ENCODE assay signal across 27 cellular contexts in the genomic region with DNA sequence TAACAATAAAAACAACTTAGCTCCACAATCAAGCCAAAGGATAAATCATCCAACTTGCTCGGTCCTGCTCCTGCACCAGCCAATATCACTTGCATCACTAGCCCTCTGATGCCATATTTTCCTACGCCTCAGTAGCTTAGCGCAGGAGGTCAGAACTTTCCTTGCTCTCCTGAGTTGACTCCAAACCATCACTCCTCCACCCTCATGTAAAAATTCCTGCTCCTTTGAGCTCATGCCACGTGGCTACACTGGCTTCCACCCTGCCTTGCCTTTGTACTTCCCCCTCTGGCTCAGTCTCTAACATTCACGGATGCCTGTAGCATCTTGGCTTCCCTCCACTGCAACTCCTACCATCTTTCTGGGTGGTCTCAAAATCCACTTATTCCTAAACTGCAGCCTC. TPM values are rescaled to one million over a fixed set of nuclear protein-coding genes. Genes with fewer than 3 reads are reported as not detected.
DNase-seq lines count a peak whose midpoint lies in the region; ATAC-seq, FAIRE-seq and TF ChIP-seq lines count a peak whose summit lies in the region.
"Had no signal": no experiment of that assay in that cellular context is flagged by ENCODE, and none has a peak within 500 bp of the region (broad histone marks: within the 10 kb centered on the region; RNA-seq: fewer than 3 reads in every experiment).

No MANE protein-coding gene starts in this region.

- BruUV-seq in HepG2 (replicated peaks; lab: Mats Ljungman, UMichigan) (TSS peak; percentile 43), A673 (replicated peaks; lab: Mats Ljungman, UMichigan) (no TSS peak)

- WGBS in HepG2 (ENCODE audit: low lambda C conversion rate), result 95% methylated on average over 5 of the region's 5 CpGs
- 49% methylated on average over 3 of the region's 5 CpGs for WGBS in right lobe of liver (ENCODE audit: insufficient coverage, low coverage, low lambda C conversion rate, missing lambda C conversion rate)

- no peak overlapping the region for H2AFZ ChIP-seq in HepG2 (ENCODE audit: low read length)
- H2AFZ ChIP-seq: GM23338 had no signal

- no peak for TF ChIP-seq RAD21 in HepG2 (CRISPR knock-in tag; IDR thresholded peaks at IDR 0.05)

- H3K4me1 ChIP-seq in HepG2 (ENCODE audit: insufficient read depth, low read length) (peaks cover 13% of the 10 kb centered on the region), right lobe of liver (peaks cover 0 to 10% (median 0%) of the 10 kb centered on the region in 4 donors), A673 (ENCODE audit: insufficient read depth, low read length, poor library complexity, severe bottlenecking) (no peaks in the 10 kb centered on the region)

- TF ChIP-seq CTCF in HepG2 (CRISPR knock-in tag; IDR thresholded peaks at IDR 0.05), result no peak
- TF ChIP-seq CTCF in right lobe of liver (IDR thresholded peaks at IDR 0.05), result no peak
- TF ChIP-seq CTCF in fibroblast of mammary gland (conservative IDR thresholded peaks at IDR 0.05; ENCODE audit: control insufficient read depth, insufficient read depth, low read depth, low read length), result no peak
- no peak for TF ChIP-seq CTCF in A673 (conservative IDR thresholded peaks at IDR 0.05; ENCODE audit: low read depth, low read length)

- POLR2A ChIA-PET in HepG2 (lab: Yijun Ruan, JAX) (no interaction called here), A673 (lab: Charles Lee; ENCODE audit: low non-redundant PET) (no interaction called here)

- DNase-seq in HepG2 (ENCODE audit: low spot score) (no peak), right lobe of liver (no peak), fibroblast of mammary gland (ENCODE audit: low read depth) (peak; percentile 37), posterior vena cava (ENCODE audit: low spot score) (peak; percentile 85), AG20443 (ENCODE audit: low spot score) (no peak), A673 (ENCODE audit: low spot score) (no peak), left colon (no peak)
- no peak for DNase-seq in stimulated activated naive CD4-positive, alpha-beta T cell (lab: John Stamatoyannopoulos, UW)
- DNase-seq: activated CD4-positive, alpha-beta T cell treated with anti-CD3 and anti-CD28 coated beads for 36 hours; activated naive CD4-positive, alpha-beta T cell treated with anti-CD3 and anti-CD28 coated beads, Interleukin-2, amount 10 ng/mL, durations not matched to agents 7 days and 5 days; activated T-cell treated with anti-CD3 and anti-CD28 coated beads, Interleukin-2, amount 50 U/mL, for 72 hours; anterior cingulate cortex; Kasumi-1; NCI-H1092 treated with DMSO at 0.1 percent for 48 hours; NCI-H2081; NCI-H82; OCI-M1; posterior cingulate gyrus; SIG-M5; stimulated activated CD4-positive, alpha-beta T cell treated with anti-CD3 and anti-CD28 coated beads, Interleukin-2, amount 100 ng/mL, for 24 hours; T-cell had no signal

- no peak for FAIRE-seq in HepG2 (lab: Jason Lieb, UNC)
- FAIRE-seq: A549, HTR-8/SVneo had no signal

- TF ChIP-seq EP300 in HepG2 (IDR thresholded peaks at IDR 0.05; ENCODE audit: low read depth in 2 of 2, low read length in 2 of 2) (no peak), HepG2 (CRISPR knock-in tag; IDR thresholded peaks at IDR 0.05; ENCODE audit: borderline replicate concordance) (no peak)

- H3K4me3 ChIP-seq in HepG2 (replicated peaks in 1 of 3; ENCODE audit: insufficient read depth in 1 of 3, low read depth in 2 of 3, low read length in 3 of 3), result no peak overlapping the region
- H3K4me3 ChIP-seq in right lobe of liver, result no peak overlapping the region
- H3K4me3 ChIP-seq in fibroblast of mammary gland (ENCODE audit: control insufficient read depth, low read depth, low read length), result no peak overlapping the region
- H3K4me3 ChIP-seq in A673 (ENCODE audit: low read depth, low read length, poor library complexity, severe bottlenecking), result no peak overlapping the region
- H3K4me3 ChIP-seq: A549, GM23338 had no signal

- H3K27ac ChIP-seq in HepG2 (ENCODE audit: extremely low read length, insufficient read depth, low read length), result no peak overlapping the region
- no peak overlapping the region for H3K27ac ChIP-seq in right lobe of liver
- H3K27ac ChIP-seq in A673 (ENCODE audit: low read depth, low read length, poor library complexity, severe bottlenecking), result no peak overlapping the region
- H3K27ac ChIP-seq: A549, C4-2B, epithelial cell of prostate had no signal

- H3K4me2 ChIP-seq in HepG2 (ENCODE audit: low read depth, low read length), result no peak overlapping the region
- H3K4me2 ChIP-seq: A549, GM23338 had no signal

- intact Hi-C loops in HepG2 (cut with micrococcal nuclease; ENCODE audit: unreplicated experiment) (no loop called here), right lobe of liver (cut with DNase I) (no loop called here), posterior vena cava (cut with DNase I) (no loop called here), A673 (cut with micrococcal nuclease; ENCODE audit: unreplicated experiment) (no loop called here), left colon (cut with DNase I, micrococcal nuclease) (no loop called here)

- H3K9ac ChIP-seq in HepG2 (ENCODE audit: insufficient read depth, low read depth, low read length), result no peak overlapping the region

- TF ChIP-seq POLR2A in HepG2 (IDR thresholded peaks at IDR 0.05; ENCODE audit: insufficient read depth in 1 of 2, low read depth in 2 of 2, low read length in 2 of 2) (no peak), right lobe of liver (IDR thresholded peaks at IDR 0.05) (no peak)

- CTCF ChIA-PET in HepG2 (lab: Yijun Ruan, JAX; ENCODE audit: low intra/inter-chr PET ratio, low total read pairs), result no interaction called here
- CTCF ChIA-PET in A673 (lab: Charles Lee), result no interaction called here

- H3K27me3 ChIP-seq in HepG2 (ENCODE audit: control insufficient read depth in 1 of 2, insufficient read depth in 2 of 2, low read length in 2 of 2), result no peaks in the 10 kb centered on the region
- no peaks in the 10 kb centered on the region for H3K27me3 ChIP-seq in right lobe of liver
- no peaks in the 10 kb centered on the region for H3K27me3 ChIP-seq in A673 (replicated peaks; ENCODE audit: insufficient read depth, low read depth, low read length, poor library complexity)

- no peaks in the 10 kb centered on the region for H4K20me1 ChIP-seq in HepG2 (ENCODE audit: insufficient read depth, low read length)

- H3K36me3 ChIP-seq in HepG2 (replicated peaks in 1 of 2; ENCODE audit: control insufficient read depth in 1 of 2, insufficient read depth in 2 of 2, low read length in 2 of 2) (no peaks in the 10 kb centered on the region), right lobe of liver (no peaks in the 10 kb centered on the region), A673 (ENCODE audit: insufficient read depth, low read length, poor library complexity, severe bottlenecking) (no peaks in the 10 kb centered on the region)

- peaks cover 15% of the 10 kb centered on the region for H3K79me2 ChIP-seq in HepG2 (ENCODE audit: insufficient read depth, low read length)

- H3K9me3 ChIP-seq in HepG2 (ENCODE audit: low read length), result no peaks in the 10 kb centered on the region
- no peaks in the 10 kb centered on the region for H3K9me3 ChIP-seq in right lobe of liver
- no peaks in the 10 kb centered on the region for H3K9me3 ChIP-seq in A673 (ENCODE audit: low read depth, low read length, poor library complexity, severe bottlenecking)
- H3K9me3 ChIP-seq: A549 had no signal

- ATAC-seq in HepG2 (no peak), right lobe of liver (no peak), left colon (no peak)
- ATAC-seq: A549; activated CD4-positive, alpha-beta T cell treated with anti-CD3 and anti-CD28 coated beads for 36 hours; activated T-cell treated with anti-CD3 and anti-CD28 coated beads, Interleukin-2, amount 50 U/mL, for 72 hours; GM23338; stimulated activated effector memory CD8-positive, alpha-beta T cell treated with anti-CD3 and anti-CD28 coated beads, Interleukin-12 subunit alpha, Interleukin-12 subunit beta, amount 100 ng/mL, for 72 hours; T-cell had no signal

- in situ Hi-C loops in HepG2 (cut with HindIII; ENCODE audit: extremely low pct_ligation_motif_present, low pct_unique_long_range_greater_than_20kb), result no loop called here

TF ChIP-seq in HepG2, 621 proteins besides CTCF, POLR2A, EP300 and RAD21 (continues in another document):
- TF ChIP-seq FOXK2 (IDR thresholded peaks at IDR 0.05), result no peak

RNA-seq across cellular contexts. Expression of gene AAK1, which starts 25.2 kb away (rescaled TPM):
- total RNA-seq in HepG2 (2016; rRNA removed; fragmentation: Illumina TruSeq; extraction: Trizol), result 10.3 and 15.2 TPM in 2 replicates
- total RNA-seq in HepG2 (2016; cell fraction: cytosol; rRNA removed; fragmentation: Illumina TruSeq; extraction: Trizol; ENCODE audit: low read depth), result 2.4 and 3.1 TPM in 2 replicates
- total RNA-seq in HepG2 (2016; cell fraction: insoluble cytoplasmic fraction; rRNA removed; fragmentation: Illumina TruSeq; extraction: Trizol), result 9.4 and 12.9 TPM in 2 replicates
- 7.2 and 7.6 TPM in 2 replicates for total RNA-seq in HepG2 (2016; cell fraction: membrane; rRNA removed; fragmentation: Illumina TruSeq; extraction: Trizol)
- total RNA-seq in HepG2 (2016; cell fraction: nucleus; rRNA removed; fragmentation: Illumina TruSeq; extraction: Trizol), result 20.2 and 27.8 TPM in 2 replicates
- polyA plus RNA-seq in HepG2 (2011; rRNA removed), result 9.4 and 9.8 TPM in 2 replicates
- polyA plus RNA-seq in HepG2 (2011; cell fraction: cytosol; rRNA removed), result 4.3 and 6.0 TPM in 2 replicates
- polyA plus RNA-seq in HepG2 (2011; cell fraction: nucleus; rRNA removed), result 13.6 and 15.8 TPM in 2 replicates
- polyA plus RNA-seq in HepG2 (2012), result 7.2 and 9.5 TPM in 2 replicates
- polyA plus RNA-seq in HepG2 (2016; cell fraction: cytosol; fragmentation: Illumina TruSeq; extraction: Trizol; ENCODE audit: low read depth), result 0.59 and 1.3 TPM in 2 replicates
- polyA plus RNA-seq in HepG2 (2016; cell fraction: insoluble cytoplasmic fraction; fragmentation: Illumina TruSeq; extraction: Trizol; ENCODE audit: low read depth), result 7.3 and 8.6 TPM in 2 replicates
- polyA plus RNA-seq in HepG2 (2016; cell fraction: membrane; fragmentation: Illumina TruSeq; extraction: Trizol; ENCODE audit: low read depth), result 1.5 and 1.9 TPM in 2 replicates
- polyA plus RNA-seq in HepG2 (2016; cell fraction: nucleus; fragmentation: Illumina TruSeq; extraction: Trizol; ENCODE audit: insufficient read depth, low read depth), result 14.2 and 15.4 TPM in 2 replicates
- 8.6 and 11.3 TPM in 2 replicates for polyA minus RNA-seq in HepG2 (2011; rRNA and poly(A)+ RNA removed; ENCODE audit: low replicate concordance)
- polyA minus RNA-seq in HepG2 (2011; cell fraction: cytosol; rRNA and poly(A)+ RNA removed), result 17.2 and 18.3 TPM in 2 replicates
- 41.1 and 50.6 TPM in 2 replicates for polyA minus RNA-seq in HepG2 (2011; cell fraction: nucleus; rRNA and poly(A)+ RNA removed)
- 10 to 100 TPM; 12.7 to 30.5 (median 20.5) TPM for total RNA-seq in right lobe of liver
- total RNA-seq in posterior vena cava, result 10 to 100 TPM; 63.0 to 67.0 TPM
- 40.1 and 40.5 TPM in 2 replicates for total RNA-seq in A673 (2021)
- 10 to 100 TPM; 59.5 to 61.5 TPM for total RNA-seq in left colon

Comparison
In these comparisons a context has a peak if more than half of its experiments do, and no peak if none do; other contexts are left out.
1. DNase-seq: peak in fibroblast of mammary gland (single experiment) and posterior vena cava (single experiment); none in HepG2 (single experiment), right lobe of liver (0 of 3), AG20443 (single experiment), A673 (single experiment), stimulated activated naive CD4-positive, alpha-beta T cell (0 of 6) and left colon (0 of 2).